ENCODE assay signal across 9 cellular contexts in the genomic region with DNA sequence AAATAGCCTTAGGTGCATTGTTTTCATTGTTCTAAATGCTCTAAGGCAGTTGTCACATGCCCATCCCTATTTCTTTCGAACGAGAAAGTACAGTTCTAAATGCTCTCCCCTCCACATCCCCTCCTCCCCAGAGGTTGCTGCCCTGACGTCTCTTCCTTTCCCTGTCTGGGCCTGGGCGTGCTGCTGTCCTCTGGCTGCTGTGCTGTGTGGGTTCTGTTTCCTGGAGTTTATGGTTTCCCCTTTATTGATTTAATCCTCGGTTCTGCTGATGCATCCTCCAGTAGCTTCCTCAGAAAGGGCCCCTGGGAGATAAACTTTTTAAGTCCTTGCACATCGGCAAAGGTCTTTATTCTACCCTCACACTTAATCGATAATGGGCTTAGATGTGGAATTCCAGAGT. TPM values are rescaled to one million over a fixed set of nuclear protein-coding genes. Genes with fewer than 3 reads are reported as not detected.
A peak's percentile ranks its signal among the peaks of the same experiment; 100 is the strongest.
DNase-seq lines count a peak whose midpoint lies in the region; TF ChIP-seq lines count a peak whose summit lies in the region.
"Had no signal": no experiment of that assay in that cellular context is flagged by ENCODE, and none has a peak within 500 bp of the region (broad histone marks: within the 10 kb centered on the region; RNA-seq: fewer than 3 reads in every experiment).

No MANE protein-coding gene starts in this region.

- no peaks in the 10 kb centered on the region for H3K9me3 Mint-ChIP-seq in activated naive CD4-positive, alpha-beta T cell treated with anti-CD3 and anti-CD28 coated beads, Interleukin-2, amount 10 ng/mL, durations not matched to agents 7 days and 5 days

- CTCF ChIA-PET in AG04449 (lab: Yijun Ruan, JAX): interaction anchor here (1.2 to 2.5 kb wide), 5 partner anchors 11 to 124 kb away, joined by 3 to 8 read pairs (median 6); no protein-coding TSS in a partner anchor
- CTCF ChIA-PET in activated naive CD4-positive, alpha-beta T cell treated with anti-CD3 and anti-CD28 coated beads, Interleukin-2, amount 10 ng/mL, durations not matched to agents 7 days and 5 days (lab: Charles Lee): interaction anchor here (1.0 kb wide), 1 partner anchor 125 kb away, joined by 3 read pairs; no protein-coding TSS in a partner anchor

- POLR2A ChIA-PET in AG04449 (lab: Yijun Ruan, JAX): interaction anchor here (0.7 kb wide), 1 partner anchor 54 kb away, joined by 3 read pairs; no protein-coding TSS in a partner anchor

- H3K79me2 ChIP-seq in mesendoderm (ENCODE audit: control insufficient read depth, insufficient read depth, low read length): no peaks in the 10 kb centered on the region

- peaks cover 11% of the 10 kb centered on the region for H3K4me1 Mint-ChIP-seq in activated naive CD4-positive, alpha-beta T cell treated with anti-CD3 and anti-CD28 coated beads, Interleukin-2, amount 10 ng/mL, durations not matched to agents 7 days and 5 days

- no peak overlapping the region for H2BK120ac ChIP-seq in mesendoderm (ENCODE audit: low read depth, low read length)

- WGBS in mesendoderm (ENCODE audit: extremely low coverage, insufficient coverage, low lambda C conversion rate): no CpG with 5 or more reads among the region's 7 CpGs

- H2AK5ac ChIP-seq in mesendoderm (ENCODE audit: low read length): no peak overlapping the region

- H3K4me3 Mint-ChIP-seq in activated naive CD4-positive, alpha-beta T cell treated with anti-CD3 and anti-CD28 coated beads, Interleukin-2, amount 10 ng/mL, durations not matched to agents 7 days and 5 days: no peak overlapping the region

- H3K4me3 ChIP-seq in AG04449 (ENCODE audit: low read depth, low read length) (no peak overlapping the region), mesendoderm (ENCODE audit: low read length) (no peak overlapping the region)

- H4K5ac ChIP-seq in mesendoderm (ENCODE audit: low read length): no peak overlapping the region

- DNase-seq in AG04449 (ENCODE audit: low read depth, low spot score): peak; percentile 9
- DNase-seq in caudate nucleus (lab: John Stamatoyannopoulos, UW): peak in 2 of 61 donors; percentile 38
- DNase-seq in mesendoderm: peak; percentile 45
- no peak for DNase-seq in NCI-H187 treated with DMSO at 0.1 percent for 48 hours (lab: John Stamatoyannopoulos, UW)
- DNase-seq in activated naive CD4-positive, alpha-beta T cell treated with anti-CD3 and anti-CD28 coated beads, Interleukin-2, amount 50 U/mL, for 16 hours: no peak
- DNase-seq in NCI-H526 (lab: John Stamatoyannopoulos, UW): no peak
- no peak for DNase-seq in activated naive CD4-positive, alpha-beta T cell treated with anti-CD3 and anti-CD28 coated beads, Interleukin-2, amount 10 ng/mL, durations not matched to agents 7 days and 5 days
- DNase-seq: activated effector memory CD4-positive, alpha-beta T cell treated with anti-CD3 and anti-CD28 coated beads, Interleukin-2, amount 50 U/mL, for 16 hours had no signal

- peaks cover 7% of the 10 kb centered on the region for H3K4me1 ChIP-seq in mesendoderm (ENCODE audit: control insufficient read depth, low read depth, low read length)

- H3K36me3 Mint-ChIP-seq in activated naive CD4-positive, alpha-beta T cell treated with anti-CD3 and anti-CD28 coated beads, Interleukin-2, amount 10 ng/mL, durations not matched to agents 7 days and 5 days: no peaks in the 10 kb centered on the region

- H2BK15ac ChIP-seq in mesendoderm (replicated peaks; ENCODE audit: low read depth): no peak overlapping the region

- no peak for TF ChIP-seq CTCF in AG04449 (IDR thresholded peaks at IDR 0.05; ENCODE audit: insufficient read depth, low read length, missing control alignments)

- no peak overlapping the region for H4K8ac ChIP-seq in mesendoderm (ENCODE audit: low read depth, low read length)

- H3K23ac ChIP-seq in mesendoderm (ENCODE audit: low read length): no peak overlapping the region

- no peaks in the 10 kb centered on the region for H3K79me1 ChIP-seq in mesendoderm (ENCODE audit: low read length)

- peaks cover 34% of the 10 kb centered on the region for H3K27me3 Mint-ChIP-seq in activated naive CD4-positive, alpha-beta T cell treated with anti-CD3 and anti-CD28 coated beads, Interleukin-2, amount 10 ng/mL, durations not matched to agents 7 days and 5 days

- no peak overlapping the region for H3K4me2 ChIP-seq in mesendoderm (ENCODE audit: low read length)

- H3K9ac ChIP-seq in mesendoderm (ENCODE audit: low read length): no peak overlapping the region

- H3K36me3 ChIP-seq in KOPT-K1 (ENCODE audit: insufficient read depth, low read length): no peaks in the 10 kb centered on the region
- no peaks in the 10 kb centered on the region for H3K36me3 ChIP-seq in mesendoderm (ENCODE audit: control insufficient read depth, insufficient read depth, low read length)

- H3K56ac ChIP-seq in mesendoderm (ENCODE audit: low read length): peak overlapping the region; percentile 17

- no peak overlapping the region for H3K4ac ChIP-seq in mesendoderm (ENCODE audit: low read depth, low read length)

- no peak overlapping the region for H3K27ac Mint-ChIP-seq in activated naive CD4-positive, alpha-beta T cell treated with anti-CD3 and anti-CD28 coated beads, Interleukin-2, amount 10 ng/mL, durations not matched to agents 7 days and 5 days

- no peak overlapping the region for H3K18ac ChIP-seq in mesendoderm (ENCODE audit: low read length)

- no peaks in the 10 kb centered on the region for H3K27me3 ChIP-seq in mesendoderm (ENCODE audit: insufficient read depth, low read length, poor library complexity)

- H3K27ac ChIP-seq in KOPT-K1 (ENCODE audit: low read depth, low read length, poor library complexity, severe bottlenecking) (peak overlapping the region; percentile 41), caudate nucleus (ENCODE audit: low read depth, low read length) (peak overlapping the region; percentile 96), mesendoderm (ENCODE audit: low read depth, low read length) (no peak overlapping the region)

- H2BK5ac ChIP-seq in mesendoderm (ENCODE audit: low read length): no peak overlapping the region

- H3K9me3 ChIP-seq in KOPT-K1 (ENCODE audit: insufficient read depth, low read length, poor library complexity, severe bottlenecking): no peaks in the 10 kb centered on the region

RNA-seq across cellular contexts. Expression of gene MVB12B, which starts 48.8 kb away (rescaled TPM):
- 4.8 TPM for polyA plus RNA-seq in mesendoderm (2013, experiment 1 of 2)
- polyA plus RNA-seq in mesendoderm (2013, experiment 2 of 2): 4.6 TPM

Comparison
In these comparisons a context has a peak if more than half of its experiments do, and no peak if none do; other contexts are left out.
1. DNase-seq: peak in AG04449 (single experiment) and mesendoderm (single experiment); none in NCI-H187 treated with DMSO at 0.1 percent for 48 hours (single experiment), activated naive CD4-positive, alpha-beta T cell treated with anti-CD3 and anti-CD28 coated beads, Interleukin-2, amount 50 U/mL, for 16 hours (single experiment), NCI-H526 (0 of 2) and activated naive CD4-positive, alpha-beta T cell treated with anti-CD3 and anti-CD28 coated beads, Interleukin-2, amount 10 ng/mL, durations not matched to agents 7 days and 5 days (single experiment).